In genomic region chr4:151990201-151990600, GRCh38 we compare ENCODE assay signal across 16 cellular contexts.
DNase-seq lines count a peak whose midpoint lies in the region; ATAC-seq, FAIRE-seq and TF ChIP-seq lines count a peak whose summit lies in the region.
"Had no signal": no experiment of that assay in that cellular context is flagged by ENCODE, and none has a peak within 500 bp of the region (broad histone marks: within the 10 kb centered on the region; RNA-seq: fewer than 3 reads in every experiment).

No MANE protein-coding gene starts in this region.

- no peak for ATAC-seq in T-helper 17 cell
- ATAC-seq in GM18517 (IDR thresholded peaks at IDR 0.05; ENCODE audit: unreplicated experiment): no peak

- dilution Hi-C loops in keratinocyte (cut with MboI; ENCODE audit: extremely low pct_ligation_motif_present, low sequenced_read_pairs): no loop called here

- peak overlapping the region; percentile 52 for H3K4me2 ChIP-seq in keratinocyte (ENCODE audit: control insufficient read depth, extremely low read depth, insufficient read depth, low read depth, low read length)

- CTCF ChIA-PET in AG04449 (lab: Yijun Ruan, JAX): no interaction called here

- peak overlapping the region; percentile 67 for H2AFZ ChIP-seq in keratinocyte (ENCODE audit: control insufficient read depth, low read length)

- no peaks in the 10 kb centered on the region for H4K20me1 ChIP-seq in keratinocyte (ENCODE audit: control insufficient read depth, extremely low read depth, insufficient read depth, low read length)

- H3K79me2 ChIP-seq in keratinocyte (ENCODE audit: control insufficient read depth, insufficient read depth, low read length): no peaks in the 10 kb centered on the region

- H3K36me3 Mint-ChIP-seq in T-helper 17 cell (ENCODE audit: low read depth): no peaks in the 10 kb centered on the region
- H3K36me3 Mint-ChIP-seq: activated naive CD4-positive, alpha-beta T cell treated with anti-CD3 and anti-CD28 coated beads, Interleukin-2, amount 50 U/mL, for 72 hours had no signal

- H3K27me3 ChIP-seq in keratinocyte (ENCODE audit: control insufficient read depth, extremely low read depth, insufficient read depth, low read length): no peaks in the 10 kb centered on the region

- TF ChIP-seq CTCF in AG04449 (IDR thresholded peaks at IDR 0.05; ENCODE audit: insufficient read depth, low read length, missing control alignments) (no peak), keratinocyte (optimal IDR thresholded peaks at IDR 0.05 in 1 of 3, IDR thresholded peaks at IDR 0.05 in 1 of 3, conservative IDR thresholded peaks at IDR 0.05 in 1 of 3; ENCODE audit: extremely low read depth in 1 of 3, insufficient read depth in 2 of 3, low read length in 3 of 3) (no peak)

- no peak overlapping the region for H3K4me3 Mint-ChIP-seq in T-helper 17 cell
- H3K4me3 Mint-ChIP-seq: neural crest cell had no signal

- H3K9me3 ChIP-seq in T-helper 17 cell (ENCODE audit: control insufficient read depth, low read length, poor library complexity, severe bottlenecking): no peaks in the 10 kb centered on the region
- H3K9me3 ChIP-seq in keratinocyte (ENCODE audit: control insufficient read depth, low read depth, low read length): no peaks in the 10 kb centered on the region

- H3K27ac Mint-ChIP-seq in T-helper 17 cell: peak overlapping the region; percentile 88

- peak overlapping the region; percentile 6 for H3K9ac ChIP-seq in keratinocyte (ENCODE audit: control insufficient read depth, extremely low read depth, insufficient read depth, low read length)

- peak; percentile 99 for FAIRE-seq in keratinocyte (lab: Jason Lieb, UNC)
- FAIRE-seq: frontal cortex had no signal

- peak overlapping the region; percentile 46 for H3K27ac ChIP-seq in keratinocyte (ENCODE audit: control insufficient read depth, insufficient read depth, low read length)

- no peaks in the 10 kb centered on the region for H3K27me3 Mint-ChIP-seq in T-helper 17 cell

- H3K4me1 ChIP-seq in keratinocyte (ENCODE audit: control insufficient read depth, extremely low read depth, insufficient read depth, low read length): peaks cover 32% of the 10 kb centered on the region

- H3K36me3 ChIP-seq in keratinocyte (ENCODE audit: control insufficient read depth in 2 of 2, extremely low read depth in 1 of 2, insufficient read depth in 2 of 2, low read length in 2 of 2): no peaks in the 10 kb centered on the region

- peak; percentile 12 for DNase-seq in AG04449 (ENCODE audit: low read depth, low spot score)
- DNase-seq in H4 (ENCODE audit: low spot score): peak; percentile 48
- DNase-seq in T-helper 17 cell: no peak
- DNase-seq in keratinocyte (ENCODE audit: low read depth, low spot score): peak; percentile 61
- no peak for DNase-seq in NOMO-1 (lab: John Stamatoyannopoulos, UW; ENCODE audit: unreplicated experiment in 2 of 2)
- DNase-seq in stimulated activated CD4-positive, alpha-beta T cell treated with anti-CD3 and anti-CD28 coated beads, Interleukin-4, amount 100 ng/mL, for 1 hour: no peak
- DNase-seq in DMS79 (lab: John Stamatoyannopoulos, UW): no peak
- DNase-seq: activated CD8-positive, alpha-beta memory T cell treated with anti-CD3 and anti-CD28 coated beads for 24 hours; C1 segment of cervical spinal cord; cortex of kidney; NCI-H2081 treated with DMSO at 0.1 percent for 48 hours had no signal

- no peak overlapping the region for H3K4me3 ChIP-seq in AG04449 (ENCODE audit: low read depth, low read length)
- H3K4me3 ChIP-seq in keratinocyte (ENCODE audit: control insufficient read depth in 2 of 3, extremely low read depth in 1 of 3, insufficient read depth in 2 of 3, low read depth in 1 of 3, low read length in 3 of 3): no peak overlapping the region
- H3K4me3 ChIP-seq: skin epidermis had no signal

- POLR2A ChIA-PET in AG04449 (lab: Yijun Ruan, JAX): no interaction called here

- no peaks in the 10 kb centered on the region for H3K9me1 ChIP-seq in keratinocyte (ENCODE audit: control insufficient read depth, extremely low read depth, insufficient read depth, low read length)

- H3K4me1 Mint-ChIP-seq in T-helper 17 cell: peaks cover 34% of the 10 kb centered on the region

Comparison
In these comparisons a context has a peak if more than half of its experiments do, and no peak if none do; other contexts are left out.
1. DNase-seq: peak in AG04449 (single experiment), H4 (single experiment) and keratinocyte (single experiment); none in T-helper 17 cell (0 of 3), NOMO-1 (0 of 2), stimulated activated CD4-positive, alpha-beta T cell treated with anti-CD3 and anti-CD28 coated beads, Interleukin-4, amount 100 ng/mL, for 1 hour (single experiment) and DMS79 (single experiment).